11 cellular contexts compared by ENCODE assay signal in the genomic region with DNA sequence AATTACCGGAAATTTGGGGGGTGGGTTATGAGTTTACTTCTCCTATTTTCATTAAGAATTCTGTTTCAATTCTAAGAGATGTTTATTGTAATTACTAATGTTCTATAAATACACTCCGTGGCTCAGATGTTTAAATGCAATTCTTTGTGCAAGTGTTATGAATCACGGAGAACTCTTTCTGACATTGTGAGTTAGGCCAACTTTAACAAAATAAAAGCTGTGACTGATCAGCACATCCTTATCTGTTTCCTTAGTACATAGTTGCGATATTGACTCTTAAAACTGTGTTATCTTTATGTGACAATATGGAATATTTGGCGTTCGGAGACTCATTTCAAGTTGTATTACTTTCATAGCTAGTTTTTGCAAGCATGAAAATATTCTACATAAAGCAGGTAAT. TPM values are rescaled to one million over a fixed set of nuclear protein-coding genes. Genes with fewer than 3 reads are reported as not detected.
DNase-seq lines count a peak whose midpoint lies in the region; ATAC-seq and TF ChIP-seq lines count a peak whose summit lies in the region.
"Had no signal": no experiment of that assay in that cellular context is flagged by ENCODE, and none has a peak within 500 bp of the region (broad histone marks: within the 10 kb centered on the region; RNA-seq: fewer than 3 reads in every experiment).

No MANE protein-coding gene starts in this region.

- H3K4me1 Mint-ChIP-seq in WTC11 (peaks cover 19% of the 10 kb centered on the region), neural progenitor cell (peaks cover 33% of the 10 kb centered on the region)
- no peaks in the 10 kb centered on the region for H3K4me1 Mint-ChIP-seq in activated T-helper 2 cell treated with anti-CD3 and anti-CD28 coated beads, Interferon-gamma antibody, Interleukin-2, Interleukin-4, amounts not matched to agents 10 μg/mL and 5 μg/mL and 100 μg/mL, durations not matched to agents 14 hours and 24 hours and 36 hours (ENCODE audit: low read depth)
- H3K4me1 Mint-ChIP-seq in activated naive CD8-positive, alpha-beta T cell treated with anti-CD3 and anti-CD28 coated beads for 36 hours = no peaks in the 10 kb centered on the region

- no peaks in the 10 kb centered on the region for H3K36me3 ChIP-seq in ACC112 (ENCODE audit: insufficient read depth, low read length)
- no peaks in the 10 kb centered on the region for H3K36me3 ChIP-seq in neural progenitor cell

- H2AFZ ChIP-seq in ACC112 (ENCODE audit: low read length, unreplicated experiment) = peak overlapping the region; percentile 79
- H2AFZ ChIP-seq in neural progenitor cell (replicated peaks) = no peak overlapping the region

- H3K27me3 Mint-ChIP-seq in WTC11 (ENCODE audit: low read depth) (no peaks in the 10 kb centered on the region; the same call in 1 of the 2 replicates), neural progenitor cell (ENCODE audit: insufficient read depth, low read depth) (peaks cover 10% of the 10 kb centered on the region)
- H3K27me3 Mint-ChIP-seq in activated T-helper 2 cell treated with anti-CD3 and anti-CD28 coated beads, Interferon-gamma antibody, Interleukin-2, Interleukin-4, amounts not matched to agents 10 μg/mL and 5 μg/mL and 100 μg/mL, durations not matched to agents 14 hours and 24 hours and 36 hours (ENCODE audit: low read depth) = no peaks in the 10 kb centered on the region
- H3K27me3 Mint-ChIP-seq in activated naive CD8-positive, alpha-beta T cell treated with anti-CD3 and anti-CD28 coated beads for 36 hours = no peaks in the 10 kb centered on the region

- H3K4me1 ChIP-seq in ACC112 (ENCODE audit: control insufficient read depth, insufficient read depth, low read length, unreplicated experiment) (peaks cover 37% of the 10 kb centered on the region), neural progenitor cell (peaks cover 17% of the 10 kb centered on the region)

- H3K36me3 Mint-ChIP-seq in WTC11 = no peaks in the 10 kb centered on the region
- no peaks in the 10 kb centered on the region for H3K36me3 Mint-ChIP-seq in neural progenitor cell
- H3K36me3 Mint-ChIP-seq in activated T-helper 2 cell treated with anti-CD3 and anti-CD28 coated beads, Interferon-gamma antibody, Interleukin-2, Interleukin-4, amounts not matched to agents 10 μg/mL and 5 μg/mL and 100 μg/mL, durations not matched to agents 14 hours and 24 hours and 36 hours (ENCODE audit: low read depth) = no peaks in the 10 kb centered on the region
- no peaks in the 10 kb centered on the region for H3K36me3 Mint-ChIP-seq in activated naive CD8-positive, alpha-beta T cell treated with anti-CD3 and anti-CD28 coated beads for 36 hours

- intact Hi-C loops in activated T-helper 2 cell treated with anti-CD3 and anti-CD28 coated beads, Interferon-gamma antibody, Interleukin-2, Interleukin-4, amounts not matched to agents 10 μg/mL and 5 μg/mL and 100 μg/mL, durations not matched to agents 14 hours and 24 hours and 36 hours (cut with micrococcal nuclease) = no loop called here

- peak overlapping the region; percentile 89 for H3K4me3 ChIP-seq in ACC112 (ENCODE audit: low read depth, low read length)
- H3K4me3 ChIP-seq in fibroblast of villous mesenchyme (ENCODE audit: low read depth, low read length) = peak overlapping the region; percentile 51
- H3K4me3 ChIP-seq in neural progenitor cell = peak overlapping the region; percentile 33

- H3K27me3 ChIP-seq in ACC112 (ENCODE audit: insufficient read depth, low read length) (no peaks in the 10 kb centered on the region), neural progenitor cell (peaks cover 63% of the 10 kb centered on the region)

- ATAC-seq in WTC11 (no peak), HG02852 (IDR thresholded peaks at IDR 0.05; ENCODE audit: unreplicated experiment) (no peak), HG02938 (IDR thresholded peaks at IDR 0.05; ENCODE audit: unreplicated experiment) (no peak)

- POLR2A ChIA-PET in WTC11 (lab: Charles Lee) = no interaction called here

- peaks cover 5% of the 10 kb centered on the region for H4K20me1 ChIP-seq in neural progenitor cell (ENCODE audit: low read depth)

- DNase-seq in WTC11 (ENCODE audit: low spot score) (no peak), fibroblast of villous mesenchyme (ENCODE audit: low read depth) (peak; percentile 11), neural progenitor cell (ENCODE audit: low spot score) (no peak)
- no peak for DNase-seq in activated T-helper 2 cell treated with anti-CD3 and anti-CD28 coated beads, Interferon-gamma antibody, Interleukin-2, Interleukin-4, amounts not matched to agents 10 μg/mL and 5 μg/mL and 100 μg/mL, durations not matched to agents 14 hours and 24 hours and 36 hours (ENCODE audit: low spot score)
- DNase-seq in activated naive CD8-positive, alpha-beta T cell treated with anti-CD3 and anti-CD28 coated beads for 36 hours = no peak
- DNase-seq: AML-193, NCI-H69, T-helper 2 cell had no signal

- peak overlapping the region; percentile 66 for H3K27ac ChIP-seq in ACC112 (ENCODE audit: low read depth, low read length)
- H3K27ac ChIP-seq in neural progenitor cell = no peak overlapping the region

- peak overlapping the region; percentile 68 for H3K4me2 ChIP-seq in neural progenitor cell

- H3K79me2 ChIP-seq in ACC112 (ENCODE audit: control insufficient read depth, insufficient read depth, low read length, unreplicated experiment) (peaks cover 33% of the 10 kb centered on the region), neural progenitor cell (ENCODE audit: low read depth) (no peaks in the 10 kb centered on the region)

- TF ChIP-seq CTCF in WTC11 (IDR thresholded peaks at IDR 0.05) (no peak), fibroblast of villous mesenchyme (IDR thresholded peaks at IDR 0.05; ENCODE audit: insufficient read depth, low read depth, low read length) (no peak), neural progenitor cell (IDR thresholded peaks at IDR 0.05) (no peak)

- H3K9ac ChIP-seq in neural progenitor cell = no peak overlapping the region

- H3K4me3 Mint-ChIP-seq in WTC11 = peak overlapping the region; percentile 87
- H3K4me3 Mint-ChIP-seq in neural progenitor cell = peak overlapping the region; percentile 96
- no peak overlapping the region for H3K4me3 Mint-ChIP-seq in activated T-helper 2 cell treated with anti-CD3 and anti-CD28 coated beads, Interferon-gamma antibody, Interleukin-2, Interleukin-4, amounts not matched to agents 10 μg/mL and 5 μg/mL and 100 μg/mL, durations not matched to agents 14 hours and 24 hours and 36 hours (ENCODE audit: low read depth)
- H3K4me3 Mint-ChIP-seq in activated naive CD8-positive, alpha-beta T cell treated with anti-CD3 and anti-CD28 coated beads for 36 hours = no peak overlapping the region

- H3K9me3 ChIP-seq in neural progenitor cell (ENCODE audit: low read depth) = no peaks in the 10 kb centered on the region

- H3K9me3 Mint-ChIP-seq in WTC11 (0 out of 2 replicates have a peak, but pooled peaks cover 4% of the 10 kb centered on the region), neural progenitor cell (no peaks in the 10 kb centered on the region)
- no peaks in the 10 kb centered on the region for H3K9me3 Mint-ChIP-seq in activated T-helper 2 cell treated with anti-CD3 and anti-CD28 coated beads, Interferon-gamma antibody, Interleukin-2, Interleukin-4, amounts not matched to agents 10 μg/mL and 5 μg/mL and 100 μg/mL, durations not matched to agents 14 hours and 24 hours and 36 hours
- H3K9me3 Mint-ChIP-seq in activated naive CD8-positive, alpha-beta T cell treated with anti-CD3 and anti-CD28 coated beads for 36 hours = no peaks in the 10 kb centered on the region

- CTCF ChIA-PET in WTC11 (lab: Charles Lee) = no interaction called here

- H3K27ac Mint-ChIP-seq in WTC11 = peak overlapping the region; percentile 98; the same call in 1 of the 2 replicates
- peak overlapping the region; percentile 97 for H3K27ac Mint-ChIP-seq in neural progenitor cell
- no peak overlapping the region for H3K27ac Mint-ChIP-seq in activated T-helper 2 cell treated with anti-CD3 and anti-CD28 coated beads, Interferon-gamma antibody, Interleukin-2, Interleukin-4, amounts not matched to agents 10 μg/mL and 5 μg/mL and 100 μg/mL, durations not matched to agents 14 hours and 24 hours and 36 hours
- no peak overlapping the region for H3K27ac Mint-ChIP-seq in activated naive CD8-positive, alpha-beta T cell treated with anti-CD3 and anti-CD28 coated beads for 36 hours

- H3F3A ChIP-seq in neural progenitor cell (ENCODE audit: low read depth) = peaks cover 19% of the 10 kb centered on the region

TF ChIP-seq in WTC11, 78 proteins besides CTCF, POLR2A, EP300 and RAD21 (continues in another document):
- no peak for TF ChIP-seq ZNF317 (CRISPR knock-in tag; IDR thresholded peaks at IDR 0.05; ENCODE audit: borderline replicate concordance, low read depth)
- TF ChIP-seq, protein P1, sequence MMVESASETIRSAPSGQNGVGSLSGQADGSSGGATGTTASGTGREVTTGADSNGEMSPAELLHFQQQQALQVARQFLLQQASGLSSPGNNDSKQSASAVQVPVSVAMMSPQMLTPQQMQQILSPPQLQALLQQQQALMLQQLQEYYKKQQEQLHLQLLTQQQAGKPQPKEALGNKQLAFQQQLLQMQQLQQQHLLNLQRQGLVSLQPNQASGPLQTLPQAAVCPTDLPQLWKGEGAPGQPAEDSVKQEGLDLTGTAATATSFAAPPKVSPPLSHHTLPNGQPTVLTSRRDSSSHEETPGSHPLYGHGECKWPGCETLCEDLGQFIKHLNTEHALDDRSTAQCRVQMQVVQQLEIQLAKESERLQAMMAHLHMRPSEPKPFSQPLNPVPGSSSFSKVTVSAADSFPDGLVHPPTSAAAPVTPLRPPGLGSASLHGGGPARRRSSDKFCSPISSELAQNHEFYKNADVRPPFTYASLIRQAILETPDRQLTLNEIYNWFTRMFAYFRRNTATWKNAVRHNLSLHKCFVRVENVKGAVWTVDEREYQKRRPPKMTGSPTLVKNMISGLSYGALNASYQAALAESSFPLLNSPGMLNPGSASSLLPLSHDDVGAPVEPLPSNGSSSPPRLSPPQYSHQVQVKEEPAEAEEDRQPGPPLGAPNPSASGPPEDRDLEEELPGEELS (CRISPR knock-in tag; IDR thresholded peaks at IDR 0.05) = no peak

RNA-seq across cellular contexts. Expression of a gene that starts 0.9 kb away (rescaled TPM):
- total RNA-seq in WTC11 (2021) (10.5 to 11.5 TPM (median 10.9 TPM) in 3 replicates), fibroblast of villous mesenchyme (0.86 and 0.97 TPM in 2 replicates), neural progenitor cell (ENCODE audit: low replicate concordance) (0.17 and 0.22 TPM in 2 replicates)
- not detected in 2 replicates for total RNA-seq in activated T-helper 2 cell treated with anti-CD3 and anti-CD28 coated beads, Interferon-gamma antibody, Interleukin-2, Interleukin-4, amounts not matched to agents 10 μg/mL and 5 μg/mL and 100 μg/mL, durations not matched to agents 14 hours and 24 hours and 36 hours
- not detected for total RNA-seq in activated naive CD8-positive, alpha-beta T cell treated with anti-CD3 and anti-CD28 coated beads for 36 hours

Comparison
In these comparisons a context has a peak if more than half of its experiments do, and no peak if none do; other contexts are left out.
1. H3K4me3 ChIP-seq: peak in every context shown above with its lines; median percentile 89 in ACC112; 51 in fibroblast of villous mesenchyme; 33 in neural progenitor cell.
2. H3K27ac Mint-ChIP-seq: peak in WTC11 (single experiment) and neural progenitor cell (single experiment); none in activated T-helper 2 cell treated with anti-CD3 and anti-CD28 coated beads, Interferon-gamma antibody, Interleukin-2, Interleukin-4, amounts not matched to agents 10 μg/mL and 5 μg/mL and 100 μg/mL, durations not matched to agents 14 hours and 24 hours and 36 hours (single experiment) and activated naive CD8-positive, alpha-beta T cell treated with anti-CD3 and anti-CD28 coated beads for 36 hours (single experiment).
3. H3K4me3 Mint-ChIP-seq: peak in WTC11 (single experiment) and neural progenitor cell (single experiment); none in activated T-helper 2 cell treated with anti-CD3 and anti-CD28 coated beads, Interferon-gamma antibody, Interleukin-2, Interleukin-4, amounts not matched to agents 10 μg/mL and 5 μg/mL and 100 μg/mL, durations not matched to agents 14 hours and 24 hours and 36 hours (single experiment) and activated naive CD8-positive, alpha-beta T cell treated with anti-CD3 and anti-CD28 coated beads for 36 hours (single experiment).